In the genomic region with DNA sequence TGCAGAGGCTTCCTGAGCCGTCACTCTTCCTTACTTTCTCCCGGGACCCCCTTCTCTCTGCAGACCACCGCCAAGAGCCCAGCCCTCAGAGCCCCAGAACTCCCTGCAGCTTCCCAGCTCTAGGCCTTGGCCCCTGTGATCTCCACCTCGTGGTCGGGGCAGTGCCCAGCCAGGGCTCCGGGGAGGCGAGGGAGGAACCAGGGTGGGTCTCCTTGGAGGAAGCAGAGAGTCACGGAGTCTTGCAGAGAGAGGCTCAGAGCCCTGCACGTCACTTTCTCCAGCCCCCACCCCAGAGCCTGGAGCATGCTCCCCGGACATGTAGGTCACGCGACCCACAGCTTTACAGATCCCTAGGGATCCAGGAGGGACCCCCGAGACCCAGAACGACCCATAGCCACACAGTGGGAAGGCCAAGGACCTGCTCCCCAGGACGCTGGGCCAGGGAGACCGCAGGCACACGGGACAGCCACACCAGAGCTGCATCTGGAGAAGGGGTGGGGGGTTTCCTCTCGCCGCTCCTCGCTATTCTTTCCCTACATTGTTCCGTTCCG, we compare ENCODE assay signal across 17 cellular contexts. TPM values are rescaled to one million over a fixed set of nuclear protein-coding genes. Genes with fewer than 3 reads are reported as not detected.
DNase-seq lines count a peak whose midpoint lies in the region; ATAC-seq and TF ChIP-seq lines count a peak whose summit lies in the region.
"Had no signal": no experiment of that assay in that cellular context is flagged by ENCODE, and none has a peak within 500 bp of the region (broad histone marks: within the 10 kb centered on the region; RNA-seq: fewer than 3 reads in every experiment).

No MANE protein-coding gene starts in this region.

- TF ChIP-seq CTCF in ascending aorta (IDR thresholded peaks at IDR 0.05) = no peak

- H3K27ac ChIP-seq in GM23248 (no peak overlapping the region), ascending aorta (peak overlapping the region; percentile 78), right cardiac atrium (ENCODE audit: low read length) (no peak overlapping the region)
- H3K27ac ChIP-seq: pancreas had no signal

- H3K4me1 ChIP-seq in GM23248 (ENCODE audit: insufficient read depth) (peaks cover 15% of the 10 kb centered on the region), ascending aorta (peaks cover 5 to 15% of the 10 kb centered on the region in 2 donors), right cardiac atrium (ENCODE audit: control insufficient read depth, insufficient read depth, low read length) (peaks cover 5% of the 10 kb centered on the region)

- DNase-seq in GM23248 = no peak
- no peak for DNase-seq in ascending aorta (ENCODE audit: low spot score in 2 of 2)
- DNase-seq in right cardiac atrium = peak; percentile 49 to 79 (median 70)
- DNase-seq in hepatic stellate cell (ENCODE audit: low spot score) = no peak
- DNase-seq in activated CD4-positive, alpha-beta T cell treated with anti-CD3 and anti-CD28 coated beads for 1 hour = no peak
- DNase-seq in 8988T = no peak
- DNase-seq: CD4-positive, alpha-beta memory T cell; effector memory CD4-positive, alpha-beta T cell; foreskin melanocyte; GF-D8; immature natural killer cell; NCI-H1694 treated with DMSO at 0.1 percent for 48 hours; pancreas had no signal

- no peak overlapping the region for H2AFZ ChIP-seq in GM23248

- intact Hi-C loops in ascending aorta (cut with DNase I) (no loop called here), right cardiac atrium (cut with DNase I) (no loop called here)

- no peaks in the 10 kb centered on the region for H3K9me2 ChIP-seq in GM23248 (ENCODE audit: insufficient read depth)

- H3K9me3 ChIP-seq in GM23248 (ENCODE audit: low read depth) (no peaks in the 10 kb centered on the region), ascending aorta (peaks cover 0 to 6% of the 10 kb centered on the region in 2 donors), right cardiac atrium (ENCODE audit: control insufficient read depth, low read length) (no peaks in the 10 kb centered on the region)
- H3K9me3 ChIP-seq: pancreas had no signal

- in situ Hi-C loops in GM23248 (cut with MboI) = loop anchor here (5.0 to 10.0 kb wide), 2 partner anchors 49 to 97 kb away; no protein-coding TSS in a partner anchor

- no peaks in the 10 kb centered on the region for H3K36me3 ChIP-seq in GM23248 (ENCODE audit: low read depth)
- H3K36me3 ChIP-seq in ascending aorta = no peaks in the 10 kb centered on the region
- H3K36me3 ChIP-seq: pancreas had no signal

- 35 to 41% methylated on average over 22 of the region's 22 CpGs for WGBS in GM23248 (ENCODE audit: low coverage in 1 of 2, low lambda C conversion rate in 2 of 2, missing lambda C conversion rate in 2 of 2), 2 experiments
- WGBS in right cardiac atrium = 33% methylated on average over 22 of the region's 22 CpGs

- H3K79me2 ChIP-seq in GM23248 (ENCODE audit: insufficient read depth) = no peaks in the 10 kb centered on the region

- H3K27me3 ChIP-seq in GM23248 (replicated peaks; ENCODE audit: insufficient read depth) (no peaks in the 10 kb centered on the region), ascending aorta (no peaks in the 10 kb centered on the region), right cardiac atrium (ENCODE audit: control insufficient read depth, insufficient read depth) (no peaks in the 10 kb centered on the region)
- H3K27me3 ChIP-seq: pancreas had no signal

- peaks cover 51% of the 10 kb centered on the region for H3K27me3 Mint-ChIP-seq in stimulated activated memory B cell treated with anti-CD40 and anti-IgM and Interleukin-4, amounts not matched to agents 10 μg/mL and 1 μg/mL and 100 μg/mL, for 72 hours

- H3K4me2 ChIP-seq in GM23248 (ENCODE audit: unreplicated experiment) = no peak overlapping the region

- peaks cover 13% of the 10 kb centered on the region for H3K9me3 Mint-ChIP-seq in stimulated activated memory B cell treated with anti-CD40 and anti-IgM and Interleukin-4, amounts not matched to agents 10 μg/mL and 1 μg/mL and 100 μg/mL, for 72 hours

- H3K9ac ChIP-seq in GM23248 = 0 out of 2 replicates have a peak overlapping the region, but pooled peaks have one; percentile 69

- no peaks in the 10 kb centered on the region for H4K20me1 ChIP-seq in GM23248 (ENCODE audit: insufficient read depth)

- no peak overlapping the region for H3K27ac Mint-ChIP-seq in stimulated activated memory B cell treated with anti-CD40 and anti-IgM and Interleukin-4, amounts not matched to agents 10 μg/mL and 1 μg/mL and 100 μg/mL, for 72 hours
- H3K27ac Mint-ChIP-seq: brain; immature natural killer cell; stimulated activated naive CD8-positive, alpha-beta T cell treated with anti-CD3 and anti-CD28 coated beads, Interleukin-15, Interleukin-2, amounts not matched to agents 100 ng/mL and 50 ng/mL, for 24 hours had no signal

- peaks cover 6% of the 10 kb centered on the region for H3K36me3 Mint-ChIP-seq in stimulated activated memory B cell treated with anti-CD40 and anti-IgM and Interleukin-4, amounts not matched to agents 10 μg/mL and 1 μg/mL and 100 μg/mL, for 72 hours

- H3K4me3 Mint-ChIP-seq in stimulated activated memory B cell treated with anti-CD40 and anti-IgM and Interleukin-4, amounts not matched to agents 10 μg/mL and 1 μg/mL and 100 μg/mL, for 72 hours = no peak overlapping the region
- H3K4me3 Mint-ChIP-seq: stimulated activated naive CD8-positive, alpha-beta T cell treated with anti-CD3 and anti-CD28 coated beads, Interleukin-15, Interleukin-2, amounts not matched to agents 100 ng/mL and 50 ng/mL, for 24 hours had no signal

- ATAC-seq in right cardiac atrium (peak; percentile 36 to 58), HG03175 (IDR thresholded peaks at IDR 0.05; ENCODE audit: unreplicated experiment) (no peak)
- peak; percentile 55 for ATAC-seq in stimulated activated memory B cell treated with anti-CD40 and anti-IgM and Interleukin-4, amounts not matched to agents 10 μg/mL and 1 μg/mL and 100 μg/mL, for 72 hours
- ATAC-seq: pancreas had no signal

- no peak overlapping the region for H3K4me3 ChIP-seq in GM23248
- peak overlapping the region in 1 of 2 donors; percentile 74 for H3K4me3 ChIP-seq in ascending aorta
- no peak overlapping the region for H3K4me3 ChIP-seq in right cardiac atrium (ENCODE audit: low read length)

- H3K4me1 Mint-ChIP-seq in stimulated activated memory B cell treated with anti-CD40 and anti-IgM and Interleukin-4, amounts not matched to agents 10 μg/mL and 1 μg/mL and 100 μg/mL, for 72 hours = peaks cover 63% of the 10 kb centered on the region

- H3F3A ChIP-seq in GM23248 (ENCODE audit: insufficient read depth) = peaks cover 18% of the 10 kb centered on the region

RNA-seq across cellular contexts. Expression of gene GADD45B, which starts 11.9 kb away (rescaled TPM):
- total RNA-seq in GM23248 (2014; rRNA removed; shearing (Covaris generic)) = 89.7 TPM in 2 replicates
- polyA plus RNA-seq in GM23248 (2016; fragmentation: Nextera tagmentation; extraction: Ambion mirVana) (95.0 and 96.1 TPM in 2 replicates), right cardiac atrium (195 TPM)
- total RNA-seq in ascending aorta (514 TPM), right cardiac atrium (100 to 1,000 TPM in 2 of 4 donors, 10 to 100 TPM in 2; 52.4 to 205 (median 78.9) TPM)

RNA-seq across cellular contexts. Expression of gene LMNB2, which starts 31.1 kb away (rescaled TPM):
- total RNA-seq in GM23248 (2014; rRNA removed; shearing (Covaris generic)) = 93.7 and 119 TPM in 2 replicates
- 25.2 and 25.9 TPM in 2 replicates for polyA plus RNA-seq in GM23248 (2016; fragmentation: Nextera tagmentation; extraction: Ambion mirVana)
- total RNA-seq in ascending aorta = 38.7 TPM
- total RNA-seq in right cardiac atrium = 10 to 100 TPM in 3 of 4 donors, 1 to 10 TPM in 1; 9.6 to 21.6 (median 14.9) TPM
- 12.1 TPM for polyA plus RNA-seq in right cardiac atrium

Comparison
In these comparisons a context has a peak if more than half of its experiments do, and no peak if none do; other contexts are left out.
1. DNase-seq: peak in right cardiac atrium (3 of 3); none in GM23248 (single experiment), ascending aorta (0 of 2), hepatic stellate cell (single experiment), activated CD4-positive, alpha-beta T cell treated with anti-CD3 and anti-CD28 coated beads for 1 hour (single experiment) and 8988T (single experiment).
2. H3K27ac ChIP-seq: peak in ascending aorta (2 of 2); none in GM23248 (single experiment) and right cardiac atrium (single experiment).